8 cellular contexts compared by ENCODE assay signal in genomic region chr16:527015-527903, GRCh38. TPM values are rescaled to one million over a fixed set of nuclear protein-coding genes. Genes with fewer than 3 reads are reported as not detected.
DNase-seq lines count a peak whose midpoint lies in the region; ATAC-seq and TF ChIP-seq lines count a peak whose summit lies in the region.

TSS of gene CAPN15 (plus strand) at chr16:527712. CDS start at chr16:546839, 19,127 bp downstream.

- H3K4me3 ChIP-seq in NT2/D1 (ENCODE audit: insufficient read length, low read depth) (peak within 1 kb of the TSS; percentile 94), endodermal cell (ENCODE audit: low read length) (peak within 1 kb of the TSS; percentile 91)

- TF ChIP-seq CTCF in endodermal cell (conservative IDR thresholded peaks at IDR 0.05) = peak; percentile 64
- no peak for TF ChIP-seq CTCF in mesothelial cell of epicardium (IDR thresholded peaks at IDR 0.05; ENCODE audit: unreplicated experiment)

- H3K27me3 Mint-ChIP-seq in endodermal cell (ENCODE audit: insufficient read depth) (no peaks in the 10 kb centered on the region), mesothelial cell of epicardium (ENCODE audit: low read depth) (no peaks in the 10 kb centered on the region)

- H3K9ac ChIP-seq in NT2/D1 (ENCODE audit: insufficient read length, low read depth) = peak within 1 kb of the TSS; percentile 100
- H3K9ac ChIP-seq in endodermal cell (ENCODE audit: extremely low read depth, low read length, poor library complexity, severe bottlenecking) = peak within 1 kb of the TSS; percentile 83

- H3K9me3 Mint-ChIP-seq in endodermal cell (no peaks in the 10 kb centered on the region), mesothelial cell of epicardium (no peaks in the 10 kb centered on the region)

- H3K36me3 ChIP-seq in NT2/D1 (ENCODE audit: insufficient read depth, insufficient read length, low read length) (peaks cover 46% of the 10 kb centered on the region), endodermal cell (ENCODE audit: control insufficient read depth, insufficient read depth, low read length) (peaks cover 3% of the 10 kb centered on the region)

- H3K36me3 Mint-ChIP-seq in endodermal cell (ENCODE audit: low read depth) = peaks cover 3% of the 10 kb centered on the region
- H3K36me3 Mint-ChIP-seq in mesothelial cell of epicardium = no peaks in the 10 kb centered on the region

- H3K27ac Mint-ChIP-seq in endodermal cell = peak within 1 kb of the TSS; percentile 91
- H3K27ac Mint-ChIP-seq in mesothelial cell of epicardium = peak within 1 kb of the TSS; percentile 98

- H3K4me1 Mint-ChIP-seq in endodermal cell (peaks cover 16% of the 10 kb centered on the region), mesothelial cell of epicardium (peaks cover 25% of the 10 kb centered on the region)

- 0 to 1% methylated on average over 68 to 129 of the region's 129 CpGs for WGBS in endodermal cell (ENCODE audit: insufficient coverage in 1 of 2, insufficient read length in 1 of 2), 2 experiments

- H3K4me3 Mint-ChIP-seq in endodermal cell (peak within 1 kb of the TSS; percentile 75), mesothelial cell of epicardium (peak within 1 kb of the TSS; percentile 82)

- H3K9me3 ChIP-seq in NT2/D1 (ENCODE audit: insufficient read depth, low read length) = no peaks in the 10 kb centered on the region
- no peaks in the 10 kb centered on the region for H3K9me3 ChIP-seq in endodermal cell (ENCODE audit: control insufficient read depth, low read length)

- peak; percentile 60 for ATAC-seq in GM21360 (IDR thresholded peaks at IDR 0.05; ENCODE audit: unreplicated experiment)

- H3K4me1 ChIP-seq in NT2/D1 (ENCODE audit: insufficient read depth, insufficient read length) (peaks cover 28% of the 10 kb centered on the region), endodermal cell (ENCODE audit: control insufficient read depth, insufficient read depth, low read length) (peaks cover 11% of the 10 kb centered on the region)

- DNase-seq in CMK (ENCODE audit: low read depth) (peak; percentile 75), HT1080 (ENCODE audit: low read depth) (peak; percentile 87), NT2/D1 (ENCODE audit: low read depth, low spot score) (peak; percentile 69), endodermal cell (peak; percentile 94), mesothelial cell of epicardium (ENCODE audit: low spot score in 2 of 2, unreplicated experiment in 2 of 2) (peak; percentile 86 to 93)
- DNase-seq in activated CD8-positive, alpha-beta memory T cell treated with anti-CD3 and anti-CD28 coated beads, Interleukin-2, amount 50 U/mL, for 1 hour (ENCODE audit: extremely low read depth) = peak; percentile 38
- peak; percentile 77 to 80 for DNase-seq in stimulated activated CD8-positive, alpha-beta memory T cell treated with anti-CD3 and anti-CD28 coated beads, Interleukin-15, amount 100 ng/mL, for 48 hours (ENCODE audit: low read depth in 2 of 2)

- no peaks in the 10 kb centered on the region for H3K27me3 ChIP-seq in NT2/D1 (ENCODE audit: insufficient read depth, insufficient read length)
- no peaks in the 10 kb centered on the region for H3K27me3 ChIP-seq in endodermal cell (ENCODE audit: control insufficient read depth, insufficient read depth, low read length, poor library complexity, severe bottlenecking)

- peak within 1 kb of the TSS; percentile 84 for H3K27ac ChIP-seq in endodermal cell (ENCODE audit: low read depth, low read length)

RNA-seq across cellular contexts. Expression of gene CAPN15, which starts in this region (rescaled TPM):
- 92.4 and 122 TPM in 2 replicates for total RNA-seq in HT1080 (2014; rRNA removed; shearing (Covaris generic))
- polyA plus RNA-seq in HT1080 (2015; cell fraction: cytosol; rRNA removed) = 48.0 and 57.5 TPM in 2 replicates
- 91.0 and 97.1 TPM in 2 replicates for polyA plus RNA-seq in HT1080 (2015; cell fraction: nucleus; rRNA removed)
- total RNA-seq in endodermal cell = 10 to 100 TPM; 55.3 to 76.1 TPM
- polyA plus RNA-seq in endodermal cell (2013, experiment 1 of 2) = 23.1 TPM
- 20.1 TPM for polyA plus RNA-seq in endodermal cell (2013, experiment 2 of 2)
- total RNA-seq in mesothelial cell of epicardium = 48.2 to 49.1 TPM (median 48.7 TPM) in 3 replicates

Comparison
In these comparisons a context has a peak if more than half of its experiments do, and no peak if none do; other contexts are left out.
1. Peak in every context shown above with its lines: DNase-seq, ATAC-seq, H3K4me3 ChIP-seq and H3K27ac ChIP-seq.
2. DNase-seq: peak in every context shown above with its lines; median percentile 94 in endodermal cell; 90 in mesothelial cell of epicardium; 87 in HT1080; 78 in stimulated activated CD8-positive, alpha-beta memory T cell treated with anti-CD3 and anti-CD28 coated beads, Interleukin-15, amount 100 ng/mL, for 48 hours; 75 in CMK; 69 in NT2/D1; 38 in activated CD8-positive, alpha-beta memory T cell treated with anti-CD3 and anti-CD28 coated beads, Interleukin-2, amount 50 U/mL, for 1 hour.